In the genomic region with DNA sequence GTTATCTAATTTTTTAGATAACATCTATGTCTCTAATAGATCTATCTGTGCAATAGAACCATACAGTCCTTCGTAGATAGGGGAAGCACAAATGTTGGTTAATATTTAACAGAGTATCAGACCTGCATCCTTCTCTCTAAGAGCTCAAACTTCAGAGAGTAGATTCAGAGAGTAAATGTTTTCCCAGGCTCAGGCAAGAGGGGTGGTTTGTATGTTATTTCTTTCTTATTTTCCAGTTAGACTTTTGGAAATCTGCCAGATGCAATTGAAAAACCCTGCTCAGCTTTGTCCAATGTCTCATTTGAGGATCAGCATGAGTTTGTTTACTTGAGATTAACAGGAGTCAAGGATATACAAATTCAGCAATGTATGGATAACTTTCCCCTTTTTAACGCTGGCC, we compare ENCODE assay signal across 1 cellular context.
TF ChIP-seq lines count a peak whose summit lies in the region.

No MANE protein-coding gene starts in this region.

TF ChIP-seq in HepG2, 621 proteins besides CTCF, POLR2A, EP300 and RAD21 (continued from another document):
- TF ChIP-seq KDM6A (CRISPR knock-in tag; IDR thresholded peaks at IDR 0.05; ENCODE audit: low read depth), result peak; percentile 29; the same call in 1 of the 2 replicates
- TF ChIP-seq GATAD2A (CRISPR knock-in tag; IDR thresholded peaks at IDR 0.05), result peak; percentile 79
- no peak for TF ChIP-seq SMARCE1 (IDR thresholded peaks at IDR 0.05; ENCODE audit: borderline replicate concordance)
- peak; percentile 35; the same call in 1 of the 2 replicates for TF ChIP-seq HDAC1 (CRISPR knock-in tag; IDR thresholded peaks at IDR 0.05)
- TF ChIP-seq TOE1 (CRISPR knock-in tag; IDR thresholded peaks at IDR 0.05), result no peak
- no peak for TF ChIP-seq PAX8 (CRISPR knock-in tag; IDR thresholded peaks at IDR 0.05; ENCODE audit: borderline replicate concordance)
- TF ChIP-seq, protein P1, sequence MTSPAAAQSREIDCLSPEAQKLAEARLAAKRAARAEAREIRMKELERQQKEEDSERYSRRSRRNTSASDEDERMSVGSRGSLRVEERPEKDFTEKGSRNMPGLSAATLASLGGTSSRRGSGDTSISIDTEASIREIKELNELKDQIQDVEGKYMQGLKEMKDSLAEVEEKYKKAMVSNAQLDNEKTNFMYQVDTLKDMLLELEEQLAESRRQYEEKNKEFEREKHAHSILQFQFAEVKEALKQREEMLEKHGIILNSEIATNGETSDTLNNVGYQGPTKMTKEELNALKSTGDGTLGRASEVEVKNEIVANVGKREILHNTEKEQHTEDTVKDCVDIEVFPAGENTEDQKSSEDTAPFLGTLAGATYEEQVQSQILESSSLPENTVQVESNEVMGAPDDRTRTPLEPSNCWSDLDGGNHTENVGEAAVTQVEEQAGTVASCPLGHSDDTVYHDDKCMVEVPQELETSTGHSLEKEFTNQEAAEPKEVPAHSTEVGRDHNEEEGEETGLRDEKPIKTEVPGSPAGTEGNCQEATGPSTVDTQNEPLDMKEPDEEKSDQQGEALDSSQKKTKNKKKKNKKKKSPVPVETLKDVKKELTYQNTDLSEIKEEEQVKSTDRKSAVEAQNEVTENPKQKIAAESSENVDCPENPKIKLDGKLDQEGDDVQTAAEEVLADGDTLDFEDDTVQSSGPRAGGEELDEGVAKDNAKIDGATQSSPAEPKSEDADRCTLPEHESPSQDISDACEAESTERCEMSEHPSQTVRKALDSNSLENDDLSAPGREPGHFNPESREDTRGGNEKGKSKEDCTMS (CRISPR knock-in tag; conservative IDR thresholded peaks at IDR 0.05), result no peak
- TF ChIP-seq, protein P2, sequence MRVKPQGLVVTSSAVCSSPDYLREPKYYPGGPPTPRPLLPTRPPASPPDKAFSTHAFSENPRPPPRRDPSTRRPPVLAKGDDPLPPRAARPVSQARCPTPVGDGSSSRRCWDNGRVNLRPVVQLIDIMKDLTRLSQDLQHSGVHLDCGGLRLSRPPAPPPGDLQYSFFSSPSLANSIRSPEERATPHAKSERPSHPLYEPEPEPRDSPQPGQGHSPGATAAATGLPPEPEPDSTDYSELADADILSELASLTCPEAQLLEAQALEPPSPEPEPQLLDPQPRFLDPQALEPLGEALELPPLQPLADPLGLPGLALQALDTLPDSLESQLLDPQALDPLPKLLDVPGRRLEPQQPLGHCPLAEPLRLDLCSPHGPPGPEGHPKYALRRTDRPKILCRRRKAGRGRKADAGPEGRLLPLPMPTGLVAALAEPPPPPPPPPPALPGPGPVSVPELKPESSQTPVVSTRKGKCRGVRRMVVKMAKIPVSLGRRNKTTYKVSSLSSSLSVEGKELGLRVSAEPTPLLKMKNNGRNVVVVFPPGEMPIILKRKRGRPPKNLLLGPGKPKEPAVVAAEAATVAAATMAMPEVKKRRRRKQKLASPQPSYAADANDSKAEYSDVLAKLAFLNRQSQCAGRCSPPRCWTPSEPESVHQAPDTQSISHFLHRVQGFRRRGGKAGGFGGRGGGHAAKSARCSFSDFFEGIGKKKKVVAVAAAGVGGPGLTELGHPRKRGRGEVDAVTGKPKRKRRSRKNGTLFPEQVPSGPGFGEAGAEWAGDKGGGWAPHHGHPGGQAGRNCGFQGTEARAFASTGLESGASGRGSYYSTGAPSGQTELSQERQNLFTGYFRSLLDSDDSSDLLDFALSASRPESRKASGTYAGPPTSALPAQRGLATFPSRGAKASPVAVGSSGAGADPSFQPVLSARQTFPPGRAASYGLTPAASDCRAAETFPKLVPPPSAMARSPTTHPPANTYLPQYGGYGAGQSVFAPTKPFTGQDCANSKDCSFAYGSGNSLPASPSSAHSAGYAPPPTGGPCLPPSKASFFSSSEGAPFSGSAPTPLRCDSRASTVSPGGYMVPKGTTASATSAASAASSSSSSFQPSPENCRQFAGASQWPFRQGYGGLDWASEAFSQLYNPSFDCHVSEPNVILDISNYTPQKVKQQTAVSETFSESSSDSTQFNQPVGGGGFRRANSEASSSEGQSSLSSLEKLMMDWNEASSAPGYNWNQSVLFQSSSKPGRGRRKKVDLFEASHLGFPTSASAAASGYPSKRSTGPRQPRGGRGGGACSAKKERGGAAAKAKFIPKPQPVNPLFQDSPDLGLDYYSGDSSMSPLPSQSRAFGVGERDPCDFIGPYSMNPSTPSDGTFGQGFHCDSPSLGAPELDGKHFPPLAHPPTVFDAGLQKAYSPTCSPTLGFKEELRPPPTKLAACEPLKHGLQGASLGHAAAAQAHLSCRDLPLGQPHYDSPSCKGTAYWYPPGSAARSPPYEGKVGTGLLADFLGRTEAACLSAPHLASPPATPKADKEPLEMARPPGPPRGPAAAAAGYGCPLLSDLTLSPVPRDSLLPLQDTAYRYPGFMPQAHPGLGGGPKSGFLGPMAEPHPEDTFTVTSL (CRISPR knock-in tag; IDR thresholded peaks at IDR 0.05; ENCODE audit: borderline replicate concordance), result peak; percentile 73; the same call in 1 of the 2 replicates
- TF ChIP-seq CREB1 (IDR thresholded peaks at IDR 0.05), result no peak
- TF ChIP-seq CREB1 (CRISPR knock-in tag; IDR thresholded peaks at IDR 0.05), result peak; percentile 42; the same call in 1 of the 2 replicates
- TF ChIP-seq ZNF484 (CRISPR knock-in tag; IDR thresholded peaks at IDR 0.05; ENCODE audit: borderline replicate concordance, low read depth), result no peak
- no peak for TF ChIP-seq ZNF350 (CRISPR knock-in tag; IDR thresholded peaks at IDR 0.05; ENCODE audit: borderline replicate concordance, low read depth)
- TF ChIP-seq MIER2 (CRISPR knock-in tag; IDR thresholded peaks at IDR 0.05), result 0 out of 2 replicates have a peak, but pooled peaks have one; percentile 14
- 0 out of 2 replicates have a peak, but pooled peaks have one; percentile 34 for TF ChIP-seq SIX1 (CRISPR knock-in tag; IDR thresholded peaks at IDR 0.05; ENCODE audit: borderline replicate concordance)
- peak; percentile 82 for TF ChIP-seq HNRNPUL1 (IDR thresholded peaks at IDR 0.05; ENCODE audit: low read depth, low read length)
- peak; percentile 44; the same call in 1 of the 2 replicates for TF ChIP-seq ERF (CRISPR knock-in tag; IDR thresholded peaks at IDR 0.05)
- TF ChIP-seq, protein P3, sequence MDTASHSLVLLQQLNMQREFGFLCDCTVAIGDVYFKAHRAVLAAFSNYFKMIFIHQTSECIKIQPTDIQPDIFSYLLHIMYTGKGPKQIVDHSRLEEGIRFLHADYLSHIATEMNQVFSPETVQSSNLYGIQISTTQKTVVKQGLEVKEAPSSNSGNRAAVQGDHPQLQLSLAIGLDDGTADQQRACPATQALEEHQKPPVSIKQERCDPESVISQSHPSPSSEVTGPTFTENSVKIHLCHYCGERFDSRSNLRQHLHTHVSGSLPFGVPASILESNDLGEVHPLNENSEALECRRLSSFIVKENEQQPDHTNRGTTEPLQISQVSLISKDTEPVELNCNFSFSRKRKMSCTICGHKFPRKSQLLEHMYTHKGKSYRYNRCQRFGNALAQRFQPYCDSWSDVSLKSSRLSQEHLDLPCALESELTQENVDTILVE (CRISPR knock-in tag; IDR thresholded peaks at IDR 0.05), result peak; percentile 30; the same call in 1 of the 2 replicates
- peak; percentile 75; the same call in 1 of the 2 replicates for TF ChIP-seq NFIC (IDR thresholded peaks at IDR 0.05; ENCODE audit: low read length)
- TF ChIP-seq ZNF124 (CRISPR knock-in tag; IDR thresholded peaks at IDR 0.05), result no peak
- TF ChIP-seq BCL6 (CRISPR knock-in tag; IDR thresholded peaks at IDR 0.05), result peak; percentile 54
- peak; percentile 84; the same call in 1 of the 2 replicates for TF ChIP-seq ZBTB20 (CRISPR knock-in tag; IDR thresholded peaks at IDR 0.05; ENCODE audit: borderline replicate concordance, low read depth)
- TF ChIP-seq ZNF652 (CRISPR knock-in tag; IDR thresholded peaks at IDR 0.05; ENCODE audit: borderline replicate concordance, low read depth), result peak; percentile 18; the same call in 1 of the 2 replicates
- TF ChIP-seq ZMYM4 (CRISPR knock-in tag; IDR thresholded peaks at IDR 0.05), result peak; percentile 68; the same call in 1 of the 2 replicates
- TF ChIP-seq SAP130 (CRISPR knock-in tag; IDR thresholded peaks at IDR 0.05; ENCODE audit: low read depth), result 0 out of 2 replicates have a peak, but pooled peaks have one; percentile 11
